18 cellular contexts compared by ENCODE assay signal in genomic region chr3:197006446-197006845, GRCh38.
"Had no signal": no experiment of that assay in that cellular context is flagged by ENCODE, and none has a peak within 500 bp of the region (broad histone marks: within the 10 kb centered on the region; RNA-seq: fewer than 3 reads in every experiment).

No MANE protein-coding gene starts in this region.

- ATAC-seq: gastrocnemius medialis; heart right ventricle; left colon; naive thymus-derived CD8-positive, alpha-beta T cell; right cardiac atrium; stimulated activated memory B cell treated with anti-CD40 and anti-IgM and Interleukin-4, amounts not matched to agents 10 μg/mL and 1 μg/mL and 100 μg/mL, for 72 hours had no signal

- H3K4me3 ChIP-seq: coronary artery, esophagus muscularis mucosa, gastrocnemius medialis, heart right ventricle, ovary, smooth muscle cell, tibial artery, upper lobe of left lung, vagina had no signal

- H3K27me3 ChIP-seq: gastrocnemius medialis, heart right ventricle, ovary, upper lobe of left lung, vagina had no signal

- H3K36me3 ChIP-seq: esophagus muscularis mucosa, gastrocnemius medialis, heart right ventricle, ovary, tibial artery, upper lobe of left lung, vagina had no signal

- H3K9me3 ChIP-seq: esophagus muscularis mucosa, gastrocnemius medialis, heart right ventricle, ovary, tibial artery, upper lobe of left lung, vagina had no signal

- H3K27ac ChIP-seq: coronary artery, esophagus muscularis mucosa, gastrocnemius medialis, heart right ventricle, ovary, tibial artery, upper lobe of left lung, vagina had no signal

- DNase-seq: effector CD4-positive, alpha-beta T cell; gastrocnemius medialis; heart right ventricle; hypothalamus; left colon; mammary epithelial cell; naive thymus-derived CD8-positive, alpha-beta T cell; ovary; stimulated activated CD4-positive, alpha-beta T cell treated with anti-CD3 and anti-CD28 coated beads, Interleukin-4, amount 100 ng/mL, for 1 hour; stimulated activated CD8-positive, alpha-beta memory T cell treated with anti-CD3 and anti-CD28 coated beads, Interleukin-4, amount 100 ng/mL, for 48 hours had no signal
